Comparison of ENCODE assay signal across 12 cellular contexts in the genomic region with DNA sequence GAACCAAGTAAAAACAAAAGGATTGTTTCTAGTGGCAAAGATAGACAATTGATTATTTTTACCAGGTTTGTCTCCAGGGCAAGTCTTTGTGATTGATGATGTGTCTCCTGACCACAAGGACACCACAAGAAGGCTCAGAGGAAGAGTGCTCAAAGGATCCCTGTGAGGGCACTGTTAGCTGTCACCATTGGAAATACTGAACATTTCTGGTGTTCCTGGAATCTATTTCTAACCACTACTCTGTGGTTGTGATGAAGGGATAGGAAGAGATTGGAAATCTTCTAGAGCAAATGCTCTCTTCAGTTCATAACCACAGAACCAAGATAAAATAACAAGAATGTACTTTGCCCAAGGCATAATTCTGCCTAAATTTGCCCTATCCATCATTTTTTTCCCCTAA. TPM values are rescaled to one million over a fixed set of nuclear protein-coding genes. Genes with fewer than 3 reads are reported as not detected.
DNase-seq lines count a peak whose midpoint lies in the region; ATAC-seq and TF ChIP-seq lines count a peak whose summit lies in the region.
"Had no signal": no experiment of that assay in that cellular context is flagged by ENCODE, and none has a peak within 500 bp of the region (broad histone marks: within the 10 kb centered on the region; RNA-seq: fewer than 3 reads in every experiment).

No MANE protein-coding gene starts in this region.

- H3K9ac ChIP-seq in HCT116 (ENCODE audit: low read length), result no peak overlapping the region; the same call in 1 of the 2 replicates

- no peak for TF ChIP-seq POLR2A in HCT116 (IDR thresholded peaks at IDR 0.05; ENCODE audit: borderline replicate concordance, extremely low read depth, insufficient read depth, insufficient read length)

- no peaks in the 10 kb centered on the region for H3K36me3 ChIP-seq in HCT116 (ENCODE audit: control insufficient read depth in 1 of 2, insufficient read depth in 2 of 2, low read length in 2 of 2)
- H3K36me3 ChIP-seq: spleen had no signal

- H3K4me1 Mint-ChIP-seq in activated CD8-positive, alpha-beta T cell treated with anti-CD3 and anti-CD28 coated beads, Interleukin-2, amount 10 ng/mL, durations not matched to agents 7 days and 5 days (ENCODE audit: low read depth), result peaks cover 20% of the 10 kb centered on the region

- H3K27me3 Mint-ChIP-seq in activated CD8-positive, alpha-beta T cell treated with anti-CD3 and anti-CD28 coated beads, Interleukin-2, amount 10 ng/mL, durations not matched to agents 7 days and 5 days (ENCODE audit: low read depth), result peaks cover 2% of the 10 kb centered on the region

- H3K9me3 Mint-ChIP-seq in activated CD8-positive, alpha-beta T cell treated with anti-CD3 and anti-CD28 coated beads, Interleukin-2, amount 10 ng/mL, durations not matched to agents 7 days and 5 days (ENCODE audit: insufficient read depth), result no peaks in the 10 kb centered on the region
- H3K9me3 Mint-ChIP-seq: nephron progenitor cell had no signal

- no peak overlapping the region for H3K27ac Mint-ChIP-seq in activated CD8-positive, alpha-beta T cell treated with anti-CD3 and anti-CD28 coated beads, Interleukin-2, amount 10 ng/mL, durations not matched to agents 7 days and 5 days
- H3K27ac Mint-ChIP-seq: nephron progenitor cell had no signal

- no peaks in the 10 kb centered on the region for H3K36me3 Mint-ChIP-seq in activated CD8-positive, alpha-beta T cell treated with anti-CD3 and anti-CD28 coated beads, Interleukin-2, amount 10 ng/mL, durations not matched to agents 7 days and 5 days (ENCODE audit: low read depth)

- POLR2A ChIA-PET in HCT116 (lab: Charles Lee), result interaction anchor here (1.5 kb wide), 1 partner anchor 15 kb away, joined by 7 read pairs; the partner anchor contains the start of gene RNF43
- POLR2A ChIA-PET in activated CD8-positive, alpha-beta T cell treated with anti-CD3 and anti-CD28 coated beads, Interleukin-2, amount 10 ng/mL, durations not matched to agents 7 days and 5 days (lab: Charles Lee), result interaction anchor here (0.6 kb wide), 1 partner anchor 12 kb away, joined by 3 read pairs; no protein-coding TSS in a partner anchor

- RAD21 ChIA-PET in HCT116 (lab: Charles Lee; ENCODE audit: low non-redundant PET in 1 of 2, low total read pairs in 2 of 2, uncharacterized antibody in 2 of 2, unreplicated experiment in 2 of 2), result no interaction called here

- TF ChIP-seq CTCF in HCT116 (IDR thresholded peaks at IDR 0.05 in 2 of 3, conservative IDR thresholded peaks at IDR 0.05 in 1 of 3; ENCODE audit: borderline replicate concordance in 1 of 3, insufficient read depth in 1 of 3, low read depth in 2 of 3, low read length in 2 of 3), result no peak

- peak; percentile 77 for ATAC-seq in HCT116
- ATAC-seq in activated CD8-positive, alpha-beta T cell treated with anti-CD3 and anti-CD28 coated beads, Interleukin-2, amount 10 ng/mL, durations not matched to agents 7 days and 5 days, result peak; percentile 90

- H2AFZ ChIP-seq in HCT116 (ENCODE audit: low read depth, low read length, poor library complexity, severe bottlenecking), result no peak overlapping the region

- peak overlapping the region in 1 of 2 experiments; percentile 7; a peak in 2 of 4 replicates for H3K4me3 ChIP-seq in HCT116 (replicated peaks in 1 of 2; ENCODE audit: low read depth in 1 of 2, low read length in 2 of 2)
- H3K4me3 ChIP-seq: spleen had no signal

- peaks cover 96% of the 10 kb centered on the region for H3K79me2 ChIP-seq in HCT116 (ENCODE audit: insufficient read depth, low read length)

- BruUV-seq in HCT116 (replicated peaks; lab: Mats Ljungman, UMichigan), result no TSS peak

- peak overlapping the region; percentile 66 for H3K27ac ChIP-seq in HCT116 (ENCODE audit: low read depth, low read length)
- H3K27ac ChIP-seq: C4-2B, spleen had no signal

- H3K4me3 Mint-ChIP-seq in activated CD8-positive, alpha-beta T cell treated with anti-CD3 and anti-CD28 coated beads, Interleukin-2, amount 10 ng/mL, durations not matched to agents 7 days and 5 days, result no peak overlapping the region
- H3K4me3 Mint-ChIP-seq: nephron progenitor cell had no signal

- H4K20me1 ChIP-seq in HCT116 (ENCODE audit: insufficient read depth), result no peaks in the 10 kb centered on the region

- DNase-seq in AG08395 (ENCODE audit: low spot score), result peak; percentile 55
- peak; percentile 85 for DNase-seq in HCT116 (ENCODE audit: low read depth, low spot score)
- DNase-seq in activated CD8-positive, alpha-beta T cell treated with anti-CD3 and anti-CD28 coated beads, Interleukin-2, amount 10 ng/mL, durations not matched to agents 7 days and 5 days, result peak; percentile 42
- peak; percentile 36 for DNase-seq in iris pigment epithelial cell (ENCODE audit: low read depth)
- no peak for DNase-seq in NCI-H2171 (lab: John Stamatoyannopoulos, UW)
- DNase-seq in NCI-H1092 (lab: John Stamatoyannopoulos, UW), result no peak
- DNase-seq in MV-4-11 (lab: John Stamatoyannopoulos, UW), result no peak
- no peak for DNase-seq in HCEC 1CT
- DNase-seq: NCI-H1930, nephron progenitor cell, spleen had no signal

- no peaks in the 10 kb centered on the region for H3K9me2 ChIP-seq in HCT116 (ENCODE audit: insufficient read depth)

- TF ChIP-seq RAD21 in HCT116 (IDR thresholded peaks at IDR 0.05; ENCODE audit: low read depth), result no peak

- H3K27me3 ChIP-seq in HCT116 (ENCODE audit: insufficient read depth, low read length), result no peaks in the 10 kb centered on the region
- H3K27me3 ChIP-seq: spleen had no signal

- CTCF ChIA-PET in HCT116 (lab: Charles Lee), result no interaction called here
- CTCF ChIA-PET in activated CD8-positive, alpha-beta T cell treated with anti-CD3 and anti-CD28 coated beads, Interleukin-2, amount 10 ng/mL, durations not matched to agents 7 days and 5 days (lab: Charles Lee), result interaction anchor here (1.4 kb wide), 1 partner anchor 15 kb away, joined by 5 read pairs; the partner anchor contains the start of gene RNF43

- H3K4me1 ChIP-seq in HCT116 (ENCODE audit: control insufficient read depth in 1 of 2, insufficient read depth in 2 of 2, low read length in 2 of 2), result peaks cover 88 to 97% of the 10 kb centered on the region in 2 experiments
- H3K4me1 ChIP-seq: spleen had no signal

- peak overlapping the region; percentile 59 for H3K4me2 ChIP-seq in HCT116 (ENCODE audit: low read length)

- no peaks in the 10 kb centered on the region for H3K9me3 ChIP-seq in HCT116 (ENCODE audit: control insufficient read depth in 1 of 2, insufficient read depth in 1 of 2, low read depth in 1 of 2, low read length in 2 of 2)
- H3K9me3 ChIP-seq: spleen had no signal

- intact Hi-C loops in HCT116 (cut with micrococcal nuclease), result no loop called here

TF ChIP-seq in HCT116, 20 proteins besides CTCF, POLR2A, EP300 and RAD21 (continues in another document):
- peak; percentile 60 for TF ChIP-seq CEBPB (IDR thresholded peaks at IDR 0.05; ENCODE audit: low read depth)
- no peak for TF ChIP-seq YY1 (IDR thresholded peaks at IDR 0.05; ENCODE audit: extremely low read depth, insufficient replicate concordance, low read depth, low read length)
- no peak; the same call in none of the 2 replicates for TF ChIP-seq MAX (IDR thresholded peaks at IDR 0.05)
- peak; percentile 59; the same call in 1 of the 2 replicates for TF ChIP-seq CBX3 (IDR thresholded peaks at IDR 0.05; ENCODE audit: low read depth)
- no peak for TF ChIP-seq EZH2 (IDR thresholded peaks at IDR 0.05)
- peak; percentile 34; the same call in 1 of the 2 replicates for TF ChIP-seq POLR2AphosphoS5 (IDR thresholded peaks at IDR 0.05; ENCODE audit: low read depth, low read length)
- TF ChIP-seq ZNF274 (IDR thresholded peaks at IDR 0.05; ENCODE audit: low read depth, low read length), result no peak
- TF ChIP-seq JUND (IDR thresholded peaks at IDR 0.05), result peak; percentile 79
- peak; percentile 7 for TF ChIP-seq TCF7L2 (IDR thresholded peaks at IDR 0.05; ENCODE audit: borderline replicate concordance, extremely low read depth, insufficient read depth, insufficient read length)
- TF ChIP-seq, protein P1, sequence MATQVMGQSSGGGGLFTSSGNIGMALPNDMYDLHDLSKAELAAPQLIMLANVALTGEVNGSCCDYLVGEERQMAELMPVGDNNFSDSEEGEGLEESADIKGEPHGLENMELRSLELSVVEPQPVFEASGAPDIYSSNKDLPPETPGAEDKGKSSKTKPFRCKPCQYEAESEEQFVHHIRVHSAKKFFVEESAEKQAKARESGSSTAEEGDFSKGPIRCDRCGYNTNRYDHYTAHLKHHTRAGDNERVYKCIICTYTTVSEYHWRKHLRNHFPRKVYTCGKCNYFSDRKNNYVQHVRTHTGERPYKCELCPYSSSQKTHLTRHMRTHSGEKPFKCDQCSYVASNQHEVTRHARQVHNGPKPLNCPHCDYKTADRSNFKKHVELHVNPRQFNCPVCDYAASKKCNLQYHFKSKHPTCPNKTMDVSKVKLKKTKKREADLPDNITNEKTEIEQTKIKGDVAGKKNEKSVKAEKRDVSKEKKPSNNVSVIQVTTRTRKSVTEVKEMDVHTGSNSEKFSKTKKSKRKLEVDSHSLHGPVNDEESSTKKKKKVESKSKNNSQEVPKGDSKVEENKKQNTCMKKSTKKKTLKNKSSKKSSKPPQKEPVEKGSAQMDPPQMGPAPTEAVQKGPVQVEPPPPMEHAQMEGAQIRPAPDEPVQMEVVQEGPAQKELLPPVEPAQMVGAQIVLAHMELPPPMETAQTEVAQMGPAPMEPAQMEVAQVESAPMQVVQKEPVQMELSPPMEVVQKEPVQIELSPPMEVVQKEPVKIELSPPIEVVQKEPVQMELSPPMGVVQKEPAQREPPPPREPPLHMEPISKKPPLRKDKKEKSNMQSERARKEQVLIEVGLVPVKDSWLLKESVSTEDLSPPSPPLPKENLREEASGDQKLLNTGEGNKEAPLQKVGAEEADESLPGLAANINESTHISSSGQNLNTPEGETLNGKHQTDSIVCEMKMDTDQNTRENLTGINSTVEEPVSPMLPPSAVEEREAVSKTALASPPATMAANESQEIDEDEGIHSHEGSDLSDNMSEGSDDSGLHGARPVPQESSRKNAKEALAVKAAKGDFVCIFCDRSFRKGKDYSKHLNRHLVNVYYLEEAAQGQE (IDR thresholded peaks at IDR 0.05; ENCODE audit: low read depth), result no peak
- TF ChIP-seq FOSL1 (IDR thresholded peaks at IDR 0.05; ENCODE audit: low read depth), result peak; percentile 50; the same call in 1 of the 2 replicates
- 0 out of 2 replicates have a peak, but pooled peaks have one; percentile 28 for TF ChIP-seq EGR1 (IDR thresholded peaks at IDR 0.05; ENCODE audit: low read depth)
- peak; percentile 78 for TF ChIP-seq SP1 (IDR thresholded peaks at IDR 0.05; ENCODE audit: low read depth)

RNA-seq across cellular contexts. Expression of gene RNF43, which starts 15.3 kb away (rescaled TPM):
- 42.2 TPM for total RNA-seq in HCT116 (2021; ENCODE audit: unreplicated experiment)
- 21.7 and 27.6 TPM in 2 replicates for polyA plus RNA-seq in HCT116 (2012)
- under 1 TPM in 1 of 2 experiments, not detected in 1; 0.05 TPM for total RNA-seq in activated CD8-positive, alpha-beta T cell treated with anti-CD3 and anti-CD28 coated beads, Interleukin-2, amount 10 ng/mL, durations not matched to agents 7 days and 5 days

RNA-seq across cellular contexts. Expression of gene SUPT4H1, which starts 50.0 kb away (rescaled TPM):
- total RNA-seq in HCT116 (2021; ENCODE audit: unreplicated experiment), result 118 TPM
- 121 and 141 TPM in 2 replicates for polyA plus RNA-seq in HCT116 (2012)
- 10 to 100 TPM; 75.2 to 90.8 TPM for total RNA-seq in activated CD8-positive, alpha-beta T cell treated with anti-CD3 and anti-CD28 coated beads, Interleukin-2, amount 10 ng/mL, durations not matched to agents 7 days and 5 days

Comparison
In these comparisons a context has a peak if more than half of its experiments do, and no peak if none do; other contexts are left out.
1. DNase-seq: peak in AG08395 (single experiment), HCT116 (single experiment), activated CD8-positive, alpha-beta T cell treated with anti-CD3 and anti-CD28 coated beads, Interleukin-2, amount 10 ng/mL, durations not matched to agents 7 days and 5 days (single experiment) and iris pigment epithelial cell (single experiment); none in NCI-H2171 (single experiment), NCI-H1092 (single experiment), MV-4-11 (single experiment) and HCEC 1CT (single experiment).
2. RNA of gene RNF43, which starts 15.3 kb away (total RNA-seq): 42.2 TPM in HCT116 (single experiment); 0.05 TPM in activated CD8-positive, alpha-beta T cell treated with anti-CD3 and anti-CD28 coated beads, Interleukin-2, amount 10 ng/mL, durations not matched to agents 7 days and 5 days; every median in the first group is over 10 times any median in the second.